ENCODE assay signal across 20 cellular contexts in the genomic region with DNA sequence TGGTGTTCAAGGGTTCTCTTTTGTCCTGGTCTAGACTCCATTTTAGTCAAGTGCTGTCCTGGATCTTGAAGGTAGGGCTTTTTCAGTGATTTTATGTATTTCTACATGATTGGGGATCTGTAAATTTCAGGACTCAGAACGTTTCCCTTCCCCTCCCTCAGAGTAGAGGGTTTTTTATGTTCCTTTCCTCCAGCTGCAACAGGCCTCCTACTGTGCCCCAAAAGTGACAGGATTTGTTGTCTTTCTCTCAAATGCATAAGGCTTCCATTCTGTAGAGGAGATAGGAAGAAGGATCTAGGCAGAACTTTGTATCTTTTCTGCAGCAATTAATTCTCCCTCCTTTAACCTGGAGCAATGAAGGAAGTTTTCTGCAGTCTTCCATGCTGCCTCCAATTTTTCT.
DNase-seq lines count a peak whose midpoint lies in the region; ATAC-seq and TF ChIP-seq lines count a peak whose summit lies in the region.
"Had no signal": no experiment of that assay in that cellular context is flagged by ENCODE, and none has a peak within 500 bp of the region (broad histone marks: within the 10 kb centered on the region; RNA-seq: fewer than 3 reads in every experiment).

No MANE protein-coding gene starts in this region.

- H2BK5ac ChIP-seq in H9 (ENCODE audit: insufficient read length, low read length): no peak overlapping the region

- H3K9ac ChIP-seq in H9 (ENCODE audit: extremely low read depth, insufficient read length, low read length) (no peak overlapping the region), iPS-18a (ENCODE audit: low read length) (peak overlapping the region; percentile 1)

- peaks cover 6 to 7% of the 10 kb centered on the region in 2 experiments; a peak in 4 of 5 replicates for H3K9me3 Mint-ChIP-seq in H9
- H3K9me3 Mint-ChIP-seq in WTC11: peaks cover 8% of the 10 kb centered on the region

- H4K8ac ChIP-seq in H9 (replicated peaks; ENCODE audit: insufficient read length, low read depth, low read length): no peak overlapping the region

- H3K23me2 ChIP-seq in H9 (ENCODE audit: insufficient read length, low read depth, low read length, poor library complexity, severe bottlenecking): no peaks in the 10 kb centered on the region

- no peaks in the 10 kb centered on the region for H3K79me2 ChIP-seq in H9 (ENCODE audit: insufficient read depth, low read length)

- no peak overlapping the region for H2AFZ ChIP-seq in H9 (ENCODE audit: low read length)

- no peak overlapping the region for H3K23ac ChIP-seq in H9 (ENCODE audit: insufficient read length, low read depth, low read length)

- no peak overlapping the region for H3K14ac ChIP-seq in H9 (ENCODE audit: insufficient read depth, low read length)

- H4K5ac ChIP-seq in H9 (ENCODE audit: insufficient read length, low read depth, low read length): no peak overlapping the region

- H3K79me1 ChIP-seq in H9 (ENCODE audit: insufficient read depth, low read depth, low read length, poor library complexity, severe bottlenecking): no peaks in the 10 kb centered on the region

- POLR2A ChIA-PET in WTC11 (lab: Charles Lee): no interaction called here

- H3K27me3 ChIP-seq in H9 (ENCODE audit: insufficient read depth, low read length) (no peaks in the 10 kb centered on the region), iPS-18a (ENCODE audit: control insufficient read depth, insufficient read depth, low read length) (no peaks in the 10 kb centered on the region)

- WGBS in H9 (ENCODE audit: extremely low coverage, insufficient read length, low lambda C conversion rate): no CpG with 5 or more reads among the region's 1 CpG

- CTCF ChIA-PET in WTC11 (lab: Charles Lee): no interaction called here

- no peak overlapping the region for H2BK12ac ChIP-seq in H9 (ENCODE audit: insufficient read length, low read depth, low read length)

- H2BK120ac ChIP-seq in H9 (ENCODE audit: low read depth, low read length, poor library complexity, severe bottlenecking): no peak overlapping the region

- no peak overlapping the region for H3K4me3 ChIP-seq in iPS-18a (ENCODE audit: low read length)
- H3K4me3 ChIP-seq: A549 had no signal

- no peak for TF ChIP-seq POLR2A in erythroblast (IDR thresholded peaks at IDR 0.05; ENCODE audit: low read length)

- no peaks in the 10 kb centered on the region for H3K27me3 Mint-ChIP-seq in H9 (ENCODE audit: low read depth)
- H3K27me3 Mint-ChIP-seq in WTC11 (ENCODE audit: low read depth): no peaks in the 10 kb centered on the region
- H3K27me3 Mint-ChIP-seq: CD4-positive, alpha-beta memory T cell had no signal

- no peaks in the 10 kb centered on the region for H4K20me1 ChIP-seq in H9 (ENCODE audit: control insufficient read depth, insufficient read depth, insufficient read length)

- peaks cover 11 to 14% (median 12%) of the 10 kb centered on the region in 3 experiments for H3K36me3 Mint-ChIP-seq in H9 (ENCODE audit: insufficient read depth in 1 of 3, low read depth in 3 of 3)
- H3K36me3 Mint-ChIP-seq in WTC11: peaks cover 15% of the 10 kb centered on the region
- H3K36me3 Mint-ChIP-seq: CD4-positive, alpha-beta memory T cell had no signal

- H3K4ac ChIP-seq in H9 (ENCODE audit: low read depth, low read length): no peak overlapping the region

- H3K27ac ChIP-seq in H9 (ENCODE audit: insufficient read length, low read depth, low read length) (no peak overlapping the region), iPS-18a (ENCODE audit: low read length) (no peak overlapping the region)
- H3K27ac ChIP-seq: A549 had no signal

- no peak overlapping the region for H3K56ac ChIP-seq in H9 (ENCODE audit: insufficient read length, low read depth, low read length)

- H3K4me2 ChIP-seq in H9 (ENCODE audit: insufficient read depth, insufficient read length, low read length): no peak overlapping the region
- H3K4me2 ChIP-seq: A549 had no signal

- H3K27ac Mint-ChIP-seq in H9 (peak overlapping the region in 2 of 3 experiments; percentile 29 to 40; a peak in 3 of 7 replicates), WTC11 (no peak overlapping the region)
- H3K27ac Mint-ChIP-seq: CD4-positive, alpha-beta memory T cell had no signal

- DNase-seq in H9 (no peak), WTC11 (ENCODE audit: low spot score) (no peak), retina (peak; percentile 3), erythroblast (lab: John Stamatoyannopoulos, UW) (no peak), globus pallidus (ENCODE audit: low spot score) (no peak), NCI-H446 treated with DMSO at 0.1 percent for 48 hours (lab: John Stamatoyannopoulos, UW) (no peak)
- DNase-seq: 8988T; ACHN; AML-193; C1 segment of cervical spinal cord; Calu3; CD4-positive, alpha-beta memory T cell; COR-L47; DMS53; DMS79 treated with DMSO at 0.1 percent for 48 hours; GF-D8; GOT3; HCEC 1CT had no signal

- no peak overlapping the region for H2AK5ac ChIP-seq in H9 (ENCODE audit: insufficient read length, low read length)

- H3K36me3 ChIP-seq in iPS-18a (ENCODE audit: control insufficient read depth, low read depth, low read length): no peaks in the 10 kb centered on the region

- no peak overlapping the region for H2BK15ac ChIP-seq in H9 (ENCODE audit: low read depth, low read length)

- peak; percentile 59 for ATAC-seq in WTC11
- ATAC-seq: A549 had no signal

- H3K4me3 Mint-ChIP-seq in H9 (no peak overlapping the region), WTC11 (no peak overlapping the region)
- H3K4me3 Mint-ChIP-seq: CD4-positive, alpha-beta memory T cell had no signal

- TF ChIP-seq CTCF in H9 (conservative IDR thresholded peaks at IDR 0.05) (no peak), WTC11 (IDR thresholded peaks at IDR 0.05) (no peak)

- no peak overlapping the region for H4K91ac ChIP-seq in H9 (ENCODE audit: insufficient read length, low read depth, low read length)

- no peak overlapping the region for H3T11ph ChIP-seq in H9 (ENCODE audit: low read length)

- no peaks in the 10 kb centered on the region for H3K4me1 ChIP-seq in H9 (ENCODE audit: insufficient read depth, low read length)
- peaks cover 12% of the 10 kb centered on the region for H3K4me1 ChIP-seq in iPS-18a (ENCODE audit: control insufficient read depth, low read depth, low read length)
- H3K4me1 ChIP-seq: A549 had no signal

- H3K18ac ChIP-seq in H9 (ENCODE audit: insufficient read length, low read depth, low read length): no peak overlapping the region

- H3K9me3 ChIP-seq in H9 (ENCODE audit: control insufficient read depth, low read depth, low read length) (no peaks in the 10 kb centered on the region), iPS-18a (ENCODE audit: control insufficient read depth, low read depth, low read length) (no peaks in the 10 kb centered on the region)
- H3K9me3 ChIP-seq: A549 had no signal

- H3K4me1 Mint-ChIP-seq in H9: peaks cover 9 to 18% of the 10 kb centered on the region in 2 experiments
- peaks cover 22% of the 10 kb centered on the region for H3K4me1 Mint-ChIP-seq in WTC11
- H3K4me1 Mint-ChIP-seq: CD4-positive, alpha-beta memory T cell had no signal

- H2BK20ac ChIP-seq in H9 (ENCODE audit: low read depth, low read length, poor library complexity, severe bottlenecking): no peak overlapping the region

TF ChIP-seq in WTC11, 78 proteins besides CTCF, POLR2A, EP300 and RAD21:
- TF ChIP-seq ZNF416 (CRISPR knock-in tag; IDR thresholded peaks at IDR 0.05): no peak
